25 cellular contexts compared by ENCODE assay signal in the genomic region with DNA sequence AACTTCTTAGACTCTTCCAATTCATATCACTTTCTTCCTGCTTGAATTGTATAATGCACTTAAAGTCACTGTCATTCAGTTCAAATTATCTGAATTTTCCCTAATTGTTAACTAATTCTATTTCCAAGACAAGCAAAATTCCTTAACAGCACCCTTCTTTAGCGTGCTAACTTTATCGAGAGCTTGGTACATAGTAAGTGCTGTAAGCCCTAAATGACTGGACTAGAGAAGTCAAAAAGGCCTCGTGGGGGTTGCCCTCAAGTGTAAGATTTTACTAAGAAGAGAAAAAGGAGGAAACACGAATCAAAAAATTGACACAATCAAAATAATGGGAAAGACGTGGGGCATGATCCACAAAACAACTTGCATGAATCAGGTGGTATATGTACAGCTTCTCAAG. TPM values are rescaled to one million over a fixed set of nuclear protein-coding genes. Genes with fewer than 3 reads are reported as not detected.
DNase-seq lines count a peak whose midpoint lies in the region; ATAC-seq and TF ChIP-seq lines count a peak whose summit lies in the region.
"Had no signal": no experiment of that assay in that cellular context is flagged by ENCODE, and none has a peak within 500 bp of the region (broad histone marks: within the 10 kb centered on the region; RNA-seq: fewer than 3 reads in every experiment).

No MANE protein-coding gene starts in this region.

- TF ChIP-seq CTCF in CD14-positive monocyte (IDR thresholded peaks at IDR 0.05): no peak
- TF ChIP-seq CTCF in Calu3 (IDR thresholded peaks at IDR 0.05; ENCODE audit: unreplicated experiment): no peak
- TF ChIP-seq CTCF in natural killer cell (IDR thresholded peaks at IDR 0.05): no peak
- no peak for TF ChIP-seq CTCF in neural progenitor cell (IDR thresholded peaks at IDR 0.05)

- H3K27ac Mint-ChIP-seq in CD14-positive monocyte (peak overlapping the region in 4 of 7 donors; percentile 6 to 61 (median 32)), Calu3 (ENCODE audit: unreplicated experiment) (peak overlapping the region; percentile 2), natural killer cell (peak overlapping the region; percentile 16 to 80), neural progenitor cell (no peak overlapping the region)
- peak overlapping the region; percentile 26 for H3K27ac Mint-ChIP-seq in activated naive CD8-positive, alpha-beta T cell treated with anti-CD3 and anti-CD28 coated beads, Interleukin-2, amount 50 U/mL, for 24 hours

- H3K36me3 Mint-ChIP-seq in CD14-positive monocyte: peaks cover 3 to 6% of the 10 kb centered on the region in 2 donors
- peaks cover 11% of the 10 kb centered on the region for H3K36me3 Mint-ChIP-seq in Calu3 (ENCODE audit: insufficient read depth, unreplicated experiment)
- H3K36me3 Mint-ChIP-seq in activated naive CD8-positive, alpha-beta T cell treated with anti-CD3 and anti-CD28 coated beads, Interleukin-2, amount 50 U/mL, for 24 hours (ENCODE audit: low read depth): peaks cover 8% of the 10 kb centered on the region
- H3K36me3 Mint-ChIP-seq in natural killer cell: no peaks in the 10 kb centered on the region
- H3K36me3 Mint-ChIP-seq in neural progenitor cell: peaks cover 17% of the 10 kb centered on the region

- H3K9me3 Mint-ChIP-seq in CD14-positive monocyte (no peaks in the 10 kb centered on the region), Calu3 (ENCODE audit: low read depth, unreplicated experiment) (no peaks in the 10 kb centered on the region), natural killer cell (no peaks in the 10 kb centered on the region), neural progenitor cell (no peaks in the 10 kb centered on the region)
- H3K9me3 Mint-ChIP-seq in activated naive CD8-positive, alpha-beta T cell treated with anti-CD3 and anti-CD28 coated beads, Interleukin-2, amount 50 U/mL, for 24 hours: no peaks in the 10 kb centered on the region

- no TSS peak for BruUV-seq in Calu3 (replicated peaks; lab: Mats Ljungman, UMichigan)

- no peak overlapping the region for H3K4me2 ChIP-seq in neural progenitor cell
- H3K4me2 ChIP-seq: SK-N-SH had no signal

- H3K9ac ChIP-seq in neural progenitor cell: no peak overlapping the region
- H3K9ac ChIP-seq: SK-N-SH had no signal

- H3K79me2 ChIP-seq in neural progenitor cell (ENCODE audit: low read depth): peaks cover 100% of the 10 kb centered on the region

- no peak overlapping the region for H3K4me3 ChIP-seq in neural progenitor cell
- H3K4me3 ChIP-seq: dorsolateral prefrontal cortex, heart left ventricle had no signal

- H3K4me1 Mint-ChIP-seq in CD14-positive monocyte (peaks cover 82% of the 10 kb centered on the region), Calu3 (ENCODE audit: low read depth, unreplicated experiment) (peaks cover 69% of the 10 kb centered on the region), natural killer cell (peaks cover 80 to 82% of the 10 kb centered on the region in 2 donors), neural progenitor cell (peaks cover 36% of the 10 kb centered on the region)
- peaks cover 94% of the 10 kb centered on the region for H3K4me1 Mint-ChIP-seq in activated naive CD8-positive, alpha-beta T cell treated with anti-CD3 and anti-CD28 coated beads, Interleukin-2, amount 50 U/mL, for 24 hours

- no peak overlapping the region for H3K4me3 Mint-ChIP-seq in CD14-positive monocyte
- H3K4me3 Mint-ChIP-seq in Calu3 (ENCODE audit: low read depth, unreplicated experiment): no peak overlapping the region
- no peak overlapping the region for H3K4me3 Mint-ChIP-seq in activated naive CD8-positive, alpha-beta T cell treated with anti-CD3 and anti-CD28 coated beads, Interleukin-2, amount 50 U/mL, for 24 hours
- H3K4me3 Mint-ChIP-seq in natural killer cell: peak overlapping the region; percentile 45
- no peak overlapping the region for H3K4me3 Mint-ChIP-seq in neural progenitor cell

- H3F3A ChIP-seq in neural progenitor cell (ENCODE audit: low read depth): peaks cover 11% of the 10 kb centered on the region

- H3K27ac ChIP-seq in neural progenitor cell: no peak overlapping the region
- H3K27ac ChIP-seq: C4-2B, heart left ventricle, WERI-Rb-1 had no signal

- no peak overlapping the region for H2AFZ ChIP-seq in neural progenitor cell (replicated peaks)

- DNase-seq in CD14-positive monocyte (ENCODE audit: low spot score): no peak
- DNase-seq in Calu3: no peak
- no peak for DNase-seq in activated naive CD8-positive, alpha-beta T cell treated with anti-CD3 and anti-CD28 coated beads, Interleukin-2, amount 50 U/mL, for 24 hours
- no peak for DNase-seq in natural killer cell
- DNase-seq in kidney glomerular epithelial cell (lab: John Stamatoyannopoulos, UW): no peak
- no peak for DNase-seq in LoVo (ENCODE audit: low spot score)
- no peak for DNase-seq in NCI-H748 (lab: John Stamatoyannopoulos, UW; ENCODE audit: unreplicated experiment)
- DNase-seq in neural progenitor cell (ENCODE audit: low spot score): no peak
- DNase-seq: activated CD4-positive, alpha-beta T cell treated with anti-CD3 and anti-CD28 coated beads, Interleukin-2, amount 50 U/mL, for 48 hours; activated naive CD4-positive, alpha-beta T cell treated with Interleukin-2 at 50 U/mL for 16 hours; aorta; central memory CD4-positive, alpha-beta T cell; dorsolateral prefrontal cortex; left colon; mesenchymal stem cell; MM.1S; NCI-H1436 treated with DMSO at 0.1 percent for 48 hours; NCI-H524; RPMI8226; SK-N-SH; stimulated activated CD4-positive, alpha-beta T cell treated with anti-CD3 and anti-CD28 coated beads, Interleukin-15, amount 100 ng/mL, for 24 hours; WERI-Rb-1 had no signal

- no peak for ATAC-seq in activated naive CD8-positive, alpha-beta T cell treated with anti-CD3 and anti-CD28 coated beads, Interleukin-2, amount 50 U/mL, for 24 hours
- ATAC-seq in natural killer cell: no peak
- ATAC-seq: heart left ventricle, left colon, sciatic nerve had no signal

- H3K36me3 ChIP-seq in neural progenitor cell: no peaks in the 10 kb centered on the region

- no peaks in the 10 kb centered on the region for H3K9me3 ChIP-seq in neural progenitor cell (ENCODE audit: low read depth)
- H3K9me3 ChIP-seq: heart left ventricle, SK-N-SH had no signal

- intact Hi-C loops in CD14-positive monocyte (cut with micrococcal nuclease) (loop anchor here in 1 of 2 donors (2.0 kb wide), 1 partner anchor 19 kb away; no protein-coding TSS in a partner anchor), Calu3 (cut with micrococcal nuclease; ENCODE audit: unreplicated experiment) (no loop called here), natural killer cell (cut with micrococcal nuclease) (no loop called here)

- H3K27me3 ChIP-seq in neural progenitor cell: no peaks in the 10 kb centered on the region
- H3K27me3 ChIP-seq: dorsolateral prefrontal cortex, heart left ventricle had no signal

- H3K27me3 Mint-ChIP-seq in CD14-positive monocyte (ENCODE audit: low read depth in 3 of 3): no peaks in the 10 kb centered on the region
- no peaks in the 10 kb centered on the region for H3K27me3 Mint-ChIP-seq in Calu3 (ENCODE audit: unreplicated experiment)
- H3K27me3 Mint-ChIP-seq in activated naive CD8-positive, alpha-beta T cell treated with anti-CD3 and anti-CD28 coated beads, Interleukin-2, amount 50 U/mL, for 24 hours: no peaks in the 10 kb centered on the region
- no peaks in the 10 kb centered on the region for H3K27me3 Mint-ChIP-seq in natural killer cell (ENCODE audit: low read depth in 2 of 2)
- H3K27me3 Mint-ChIP-seq in neural progenitor cell (ENCODE audit: insufficient read depth, low read depth): peaks cover 2% of the 10 kb centered on the region

- peaks cover 100% of the 10 kb centered on the region for H4K20me1 ChIP-seq in neural progenitor cell (ENCODE audit: low read depth)

- CTCF ChIA-PET in Calu3 (lab: Charles Lee): interaction anchor here (0.6 to 0.8 kb wide), 2 partner anchors 11 to 658 kb away, joined by 6 to 12 read pairs; a partner anchor contains a TSS

- H3K4me1 ChIP-seq in neural progenitor cell: peaks cover 39% of the 10 kb centered on the region

RNA-seq across cellular contexts. Expression of a gene that starts 11.3 kb away (rescaled TPM):
- 1 to 10 TPM; 3.1 to 4.6 TPM for polyA plus RNA-seq in CD14-positive monocyte
- total RNA-seq in Calu3 (2022): 187 and 190 TPM in 2 replicates
- total RNA-seq in natural killer cell: 100 to 1,000 TPM; 202 to 240 (median 220) TPM
- 114 and 136 TPM in 2 replicates for total RNA-seq in neural progenitor cell (ENCODE audit: low replicate concordance)
